2 cellular contexts compared by ENCODE assay signal in the genomic region with DNA sequence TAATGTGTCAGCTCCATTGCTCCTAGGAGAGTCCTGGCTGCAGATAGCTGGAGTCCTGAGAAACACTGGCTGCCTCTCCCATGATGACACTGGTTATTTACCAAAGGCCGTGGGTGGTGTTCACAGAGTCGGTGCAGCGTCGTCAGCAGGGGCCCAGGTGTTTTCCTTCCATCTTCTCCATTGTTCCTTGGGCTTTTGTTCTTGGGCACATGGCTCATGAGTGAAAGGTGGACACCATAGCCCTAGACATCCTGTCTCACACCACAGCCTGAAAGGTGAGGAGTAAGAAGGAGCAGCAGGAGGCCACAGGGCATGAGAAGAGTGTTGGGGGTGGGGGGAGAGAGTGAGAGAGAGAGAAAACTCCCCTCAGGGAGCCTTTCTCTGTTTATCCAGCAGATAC.
TF ChIP-seq lines count a peak whose summit lies in the region.

No MANE protein-coding gene starts in this region.

TF ChIP-seq in GM23338, 12 proteins besides CTCF, POLR2A, EP300 and RAD21 (continues in another document):
- no peak for TF ChIP-seq JUNB (IDR thresholded peaks at IDR 0.05; ENCODE audit: unreplicated experiment)
- no peak for TF ChIP-seq STAT1 (IDR thresholded peaks at IDR 0.05; ENCODE audit: unreplicated experiment)
- TF ChIP-seq CREB1 (CRISPR knock-in tag; IDR thresholded peaks at IDR 0.05; ENCODE audit: low read depth): no peak
- TF ChIP-seq NANOG (IDR thresholded peaks at IDR 0.05; ENCODE audit: borderline replicate concordance): no peak
- TF ChIP-seq EZH2 (IDR thresholded peaks at IDR 0.05; ENCODE audit: low read depth, unreplicated experiment): no peak
- no peak for TF ChIP-seq ZNF114 (CRISPR knock-in tag; IDR thresholded peaks at IDR 0.05)
- TF ChIP-seq POLR2AphosphoS5 (IDR thresholded peaks at IDR 0.05; ENCODE audit: low read depth): no peak
- TF ChIP-seq ZNF331 (CRISPR knock-in tag; IDR thresholded peaks at IDR 0.05; ENCODE audit: low read depth): no peak
- TF ChIP-seq, protein P1, sequence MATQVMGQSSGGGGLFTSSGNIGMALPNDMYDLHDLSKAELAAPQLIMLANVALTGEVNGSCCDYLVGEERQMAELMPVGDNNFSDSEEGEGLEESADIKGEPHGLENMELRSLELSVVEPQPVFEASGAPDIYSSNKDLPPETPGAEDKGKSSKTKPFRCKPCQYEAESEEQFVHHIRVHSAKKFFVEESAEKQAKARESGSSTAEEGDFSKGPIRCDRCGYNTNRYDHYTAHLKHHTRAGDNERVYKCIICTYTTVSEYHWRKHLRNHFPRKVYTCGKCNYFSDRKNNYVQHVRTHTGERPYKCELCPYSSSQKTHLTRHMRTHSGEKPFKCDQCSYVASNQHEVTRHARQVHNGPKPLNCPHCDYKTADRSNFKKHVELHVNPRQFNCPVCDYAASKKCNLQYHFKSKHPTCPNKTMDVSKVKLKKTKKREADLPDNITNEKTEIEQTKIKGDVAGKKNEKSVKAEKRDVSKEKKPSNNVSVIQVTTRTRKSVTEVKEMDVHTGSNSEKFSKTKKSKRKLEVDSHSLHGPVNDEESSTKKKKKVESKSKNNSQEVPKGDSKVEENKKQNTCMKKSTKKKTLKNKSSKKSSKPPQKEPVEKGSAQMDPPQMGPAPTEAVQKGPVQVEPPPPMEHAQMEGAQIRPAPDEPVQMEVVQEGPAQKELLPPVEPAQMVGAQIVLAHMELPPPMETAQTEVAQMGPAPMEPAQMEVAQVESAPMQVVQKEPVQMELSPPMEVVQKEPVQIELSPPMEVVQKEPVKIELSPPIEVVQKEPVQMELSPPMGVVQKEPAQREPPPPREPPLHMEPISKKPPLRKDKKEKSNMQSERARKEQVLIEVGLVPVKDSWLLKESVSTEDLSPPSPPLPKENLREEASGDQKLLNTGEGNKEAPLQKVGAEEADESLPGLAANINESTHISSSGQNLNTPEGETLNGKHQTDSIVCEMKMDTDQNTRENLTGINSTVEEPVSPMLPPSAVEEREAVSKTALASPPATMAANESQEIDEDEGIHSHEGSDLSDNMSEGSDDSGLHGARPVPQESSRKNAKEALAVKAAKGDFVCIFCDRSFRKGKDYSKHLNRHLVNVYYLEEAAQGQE (IDR thresholded peaks at IDR 0.05; ENCODE audit: unreplicated experiment): no peak
- TF ChIP-seq, protein P2, sequence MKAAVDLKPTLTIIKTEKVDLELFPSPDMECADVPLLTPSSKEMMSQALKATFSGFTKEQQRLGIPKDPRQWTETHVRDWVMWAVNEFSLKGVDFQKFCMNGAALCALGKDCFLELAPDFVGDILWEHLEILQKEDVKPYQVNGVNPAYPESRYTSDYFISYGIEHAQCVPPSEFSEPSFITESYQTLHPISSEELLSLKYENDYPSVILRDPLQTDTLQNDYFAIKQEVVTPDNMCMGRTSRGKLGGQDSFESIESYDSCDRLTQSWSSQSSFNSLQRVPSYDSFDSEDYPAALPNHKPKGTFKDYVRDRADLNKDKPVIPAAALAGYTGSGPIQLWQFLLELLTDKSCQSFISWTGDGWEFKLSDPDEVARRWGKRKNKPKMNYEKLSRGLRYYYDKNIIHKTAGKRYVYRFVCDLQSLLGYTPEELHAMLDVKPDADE (IDR thresholded peaks at IDR 0.05): no peak
- TF ChIP-seq EZH2phosphoT487 (IDR thresholded peaks at IDR 0.05; ENCODE audit: unreplicated experiment): no peak

TF ChIP-seq in H1, 55 proteins besides CTCF, POLR2A, EP300 and RAD21:
- TF ChIP-seq, protein P3, sequence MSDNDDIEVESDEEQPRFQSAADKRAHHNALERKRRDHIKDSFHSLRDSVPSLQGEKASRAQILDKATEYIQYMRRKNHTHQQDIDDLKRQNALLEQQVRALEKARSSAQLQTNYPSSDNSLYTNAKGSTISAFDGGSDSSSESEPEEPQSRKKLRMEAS (IDR thresholded peaks at IDR 0.05): peak; percentile 65; the same call in 1 of the 2 replicates
- TF ChIP-seq SUZ12 (IDR thresholded peaks at IDR 0.05; ENCODE audit: low read length): no peak
